In genomic region chr16:80903616-80904015, GRCh38 we compare ENCODE assay signal across 1 cellular context.
TF ChIP-seq lines count a peak whose summit lies in the region.

No MANE protein-coding gene starts in this region.

TF ChIP-seq in HEK293, 187 proteins besides CTCF, POLR2A, EP300 and RAD21 (continued from another document):
- peak; percentile 53; the same call in 1 of the 2 replicates for TF ChIP-seq ZSCAN4 (tag by site-specific recombination; IDR thresholded peaks at IDR 0.05)
